In the genomic region with DNA sequence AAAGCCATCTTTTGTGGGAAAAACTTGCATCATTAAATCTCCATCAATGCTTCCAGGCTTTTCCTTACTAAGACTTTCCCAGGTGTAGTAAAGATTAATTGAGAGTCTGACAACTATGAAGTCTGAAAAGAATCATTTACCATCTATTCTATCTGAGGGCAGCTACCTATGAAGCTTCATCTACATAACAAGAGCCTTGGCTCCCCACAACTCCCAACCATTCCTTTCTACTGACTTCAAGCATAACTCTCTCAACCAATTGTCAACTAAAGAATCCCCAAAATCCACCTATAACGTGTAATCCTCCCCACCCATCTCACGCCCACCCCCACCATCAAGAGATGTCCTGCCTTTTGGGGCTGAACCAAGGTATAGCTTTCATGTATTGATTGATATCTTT, we compare ENCODE assay signal across 32 cellular contexts.
"Had no signal": no experiment of that assay in that cellular context is flagged by ENCODE, and none has a peak within 500 bp of the region (broad histone marks: within the 10 kb centered on the region; RNA-seq: fewer than 3 reads in every experiment).

No MANE protein-coding gene starts in this region.

- DNase-seq: activated B cell treated with CpG ODN at 0.5 μM for 24 hours; activated CD4-positive, alpha-beta memory T cell treated with anti-CD3 and anti-CD28 coated beads for 36 hours; activated CD4-positive, alpha-beta T cell treated with anti-CD3 and anti-CD28 coated beads for 4 hours; activated CD4-positive, alpha-beta T cell treated with anti-CD3 and anti-CD28 coated beads, Interleukin-2, amount 50 U/mL, for 1 hour; activated CD4-positive, CD25-positive, alpha-beta regulatory T cell treated with anti-CD3 and anti-CD28 coated beads, Interleukin-2, amount 50 U/mL, for 72 hours; activated CD8-positive, alpha-beta memory T cell treated with anti-CD3 and anti-CD28 coated beads, Interleukin-2, amount 50 U/mL, for 4 hours; activated gamma-delta T cell treated with Interleukin-2 at 50 U/mL for 16 hours; activated naive CD4-positive, alpha-beta T cell treated with anti-CD3 and anti-CD28 coated beads for 36 hours; activated T-cell treated with anti-CD3 and anti-CD28 coated beads for 4 hours; activated T-cell treated with anti-CD3 and anti-CD28 coated beads, Interleukin-2, amount 50 U/mL, for 4 hours; adrenal gland; body of pancreas; Kasumi-1; KG1; MG63; NCI-H1048; NCI-H1105 treated with DMSO at 0.1 percent for 48 hours; NCI-H1436; NCI-H1694; NCI-H1930; NCI-H2081 treated with DMSO at 0.1 percent for 48 hours; NCI-H226; NCI-H524 treated with DMSO at 0.1 percent for 48 hours; SHP77; SJCRH30 had no signal

- H3K36me3 ChIP-seq: adrenal gland, breast epithelium, MG63, SJCRH30 had no signal

- H3K4me3 ChIP-seq: adrenal gland, body of pancreas, breast epithelium, MG63, SJCRH30, SK-N-MC had no signal

- H3K4me1 ChIP-seq: adrenal gland, breast epithelium, SJCRH30 had no signal

- H3K27ac ChIP-seq: adrenal gland, body of pancreas, breast epithelium, SJCRH30, SK-N-MC had no signal

- ATAC-seq: activated naive CD4-positive, alpha-beta T cell treated with anti-CD3 and anti-CD28 coated beads, Interleukin-2, amount 50 U/mL, for 72 hours; activated T-cell treated with anti-CD3 and anti-CD28 coated beads, Interleukin-2, amount 50 U/mL, for 4 hours; body of pancreas; Panc1 had no signal

- FAIRE-seq: astrocyte, TTC549 had no signal

- H3K27ac Mint-ChIP-seq: activated B cell treated with CpG ODN at 0.5 μM for 24 hours; activated CD4-positive, alpha-beta memory T cell treated with anti-CD3 and anti-CD28 coated beads for 36 hours; activated naive CD4-positive, alpha-beta T cell treated with anti-CD3 and anti-CD28 coated beads for 36 hours; activated naive CD4-positive, alpha-beta T cell treated with anti-CD3 and anti-CD28 coated beads, Interleukin-2, amount 50 U/mL, for 72 hours; activated T-helper 1 cell treated with anti-CD3 and anti-CD28 coated beads, Interleukin-12 subunit alpha, Interleukin-12 subunit beta, Interleukin-2, Interleukin-4 antibody, amounts not matched to agents 30 ng/mL and 10 ng/mL and 1 ng/mL, durations not matched to agents 14 hours and 24 hours and 36 hours had no signal

- H3K4me3 Mint-ChIP-seq: activated B cell treated with CpG ODN at 0.5 μM for 24 hours; activated CD4-positive, alpha-beta memory T cell treated with anti-CD3 and anti-CD28 coated beads for 36 hours; activated naive CD4-positive, alpha-beta T cell treated with anti-CD3 and anti-CD28 coated beads for 36 hours; activated T-cell treated with anti-CD3 and anti-CD28 coated beads, Interleukin-2, amount 50 U/mL, for 4 hours; activated T-helper 1 cell treated with anti-CD3 and anti-CD28 coated beads, Interleukin-12 subunit alpha, Interleukin-12 subunit beta, Interleukin-2, Interleukin-4 antibody, amounts not matched to agents 30 ng/mL and 10 ng/mL and 1 ng/mL, durations not matched to agents 14 hours and 24 hours and 36 hours had no signal

- H3K4me1 Mint-ChIP-seq: activated B cell treated with CpG ODN at 0.5 μM for 24 hours had no signal

- H3K9me3 Mint-ChIP-seq: activated B cell treated with CpG ODN at 0.5 μM for 24 hours; activated T-helper 1 cell treated with anti-CD3 and anti-CD28 coated beads, Interleukin-12 subunit alpha, Interleukin-12 subunit beta, Interleukin-2, Interleukin-4 antibody, amounts not matched to agents 30 ng/mL and 10 ng/mL and 1 ng/mL, durations not matched to agents 14 hours and 24 hours and 36 hours had no signal

- H3K27me3 Mint-ChIP-seq: activated B cell treated with CpG ODN at 0.5 μM for 24 hours; activated CD4-positive, alpha-beta memory T cell treated with anti-CD3 and anti-CD28 coated beads for 36 hours had no signal

- H3K36me3 Mint-ChIP-seq: activated CD4-positive, alpha-beta memory T cell treated with anti-CD3 and anti-CD28 coated beads for 36 hours had no signal

- H3K9me3 ChIP-seq: adrenal gland, body of pancreas, breast epithelium, MG63, SJCRH30 had no signal

- H3K27me3 ChIP-seq: adrenal gland, body of pancreas, breast epithelium, MG63, SJCRH30 had no signal
